In the genomic region with DNA sequence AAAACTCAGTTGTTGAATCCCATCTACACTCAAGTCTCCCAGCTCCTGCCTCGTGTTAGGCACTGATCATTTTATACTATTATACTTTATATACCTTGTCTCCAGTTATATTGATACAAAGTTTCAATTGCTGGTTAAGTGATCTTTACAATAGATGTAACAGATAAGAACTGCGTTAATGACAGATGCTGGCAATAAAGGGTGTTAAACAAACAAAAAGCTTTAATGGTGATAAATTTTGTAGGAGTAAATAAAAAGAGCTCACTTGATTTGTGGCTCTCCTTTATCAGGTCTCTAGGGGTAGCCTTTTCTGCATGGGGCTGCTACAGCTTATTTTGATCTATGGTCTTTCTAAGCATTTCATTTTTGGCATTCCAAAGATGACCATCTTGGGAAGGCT, we compare ENCODE assay signal across 16 cellular contexts.
DNase-seq lines count a peak whose midpoint lies in the region; ATAC-seq and TF ChIP-seq lines count a peak whose summit lies in the region.
"Had no signal": no experiment of that assay in that cellular context is flagged by ENCODE, and none has a peak within 500 bp of the region (broad histone marks: within the 10 kb centered on the region; RNA-seq: fewer than 3 reads in every experiment).

No MANE protein-coding gene starts in this region.

- no peak for TF ChIP-seq POLR2A in uterus (IDR thresholded peaks at IDR 0.05)

- no peak overlapping the region for H3K4me3 ChIP-seq in uterus
- H3K4me3 ChIP-seq: BLaER1, GM12878, GM23248 had no signal

- H3K27ac ChIP-seq in uterus: no peak overlapping the region
- H3K27ac ChIP-seq: BLaER1, GM23248 had no signal

- intact Hi-C loops in uterus (cut with DNase I; ENCODE audit: low total_unique reads): loop anchor here (10.0 kb wide), 1 partner anchor 47 kb away; no protein-coding TSS in a partner anchor

- no peaks in the 10 kb centered on the region for H3K9me3 ChIP-seq in uterus

- no peaks in the 10 kb centered on the region for H3K36me3 ChIP-seq in uterus
- H3K36me3 ChIP-seq: BLaER1 had no signal

- DNase-seq in NCI-H146 (lab: John Stamatoyannopoulos, UW) (peak; percentile 20), NCI-H146 treated with DMSO at 0.1 percent for 48 hours (lab: John Stamatoyannopoulos, UW; ENCODE audit: unreplicated experiment) (no peak), DMS153 treated with DMSO at 0.1 percent for 48 hours (lab: John Stamatoyannopoulos, UW; ENCODE audit: unreplicated experiment) (peak; percentile 36), NCI-H1417 (lab: John Stamatoyannopoulos, UW) (peak in 2 of 3 experiments; percentile 28 to 79), NCI-H748 treated with DMSO at 0.1 percent for 48 hours (lab: John Stamatoyannopoulos, UW) (peak; percentile 55), uterus (no peak)
- no peak for DNase-seq in activated T-cell treated with anti-CD3 and anti-CD28 coated beads, Interleukin-2, amount 50 U/mL, for 1 hour
- DNase-seq: 8988T; AML-193; CD4-positive, CD25-positive, alpha-beta regulatory T cell; DMS79; GM23248 had no signal

- no peaks in the 10 kb centered on the region for H3K4me1 ChIP-seq in uterus

- no peak for ATAC-seq in HG02588 (IDR thresholded peaks at IDR 0.05; ENCODE audit: unreplicated experiment)
- ATAC-seq: GM12878, HepG2 had no signal

- TF ChIP-seq CTCF in uterus (IDR thresholded peaks at IDR 0.05): no peak

- no peaks in the 10 kb centered on the region for H3K27me3 ChIP-seq in uterus
- H3K27me3 ChIP-seq: BLaER1 had no signal

Comparison
In these comparisons a context has a peak if more than half of its experiments do, and no peak if none do; other contexts are left out.
1. DNase-seq: peak in NCI-H146 (single experiment), DMS153 treated with DMSO at 0.1 percent for 48 hours (single experiment), NCI-H1417 (2 of 3) and NCI-H748 treated with DMSO at 0.1 percent for 48 hours (single experiment); none in NCI-H146 treated with DMSO at 0.1 percent for 48 hours (single experiment), activated T-cell treated with anti-CD3 and anti-CD28 coated beads, Interleukin-2, amount 50 U/mL, for 1 hour (single experiment) and uterus (0 of 2).